In the genomic region with DNA sequence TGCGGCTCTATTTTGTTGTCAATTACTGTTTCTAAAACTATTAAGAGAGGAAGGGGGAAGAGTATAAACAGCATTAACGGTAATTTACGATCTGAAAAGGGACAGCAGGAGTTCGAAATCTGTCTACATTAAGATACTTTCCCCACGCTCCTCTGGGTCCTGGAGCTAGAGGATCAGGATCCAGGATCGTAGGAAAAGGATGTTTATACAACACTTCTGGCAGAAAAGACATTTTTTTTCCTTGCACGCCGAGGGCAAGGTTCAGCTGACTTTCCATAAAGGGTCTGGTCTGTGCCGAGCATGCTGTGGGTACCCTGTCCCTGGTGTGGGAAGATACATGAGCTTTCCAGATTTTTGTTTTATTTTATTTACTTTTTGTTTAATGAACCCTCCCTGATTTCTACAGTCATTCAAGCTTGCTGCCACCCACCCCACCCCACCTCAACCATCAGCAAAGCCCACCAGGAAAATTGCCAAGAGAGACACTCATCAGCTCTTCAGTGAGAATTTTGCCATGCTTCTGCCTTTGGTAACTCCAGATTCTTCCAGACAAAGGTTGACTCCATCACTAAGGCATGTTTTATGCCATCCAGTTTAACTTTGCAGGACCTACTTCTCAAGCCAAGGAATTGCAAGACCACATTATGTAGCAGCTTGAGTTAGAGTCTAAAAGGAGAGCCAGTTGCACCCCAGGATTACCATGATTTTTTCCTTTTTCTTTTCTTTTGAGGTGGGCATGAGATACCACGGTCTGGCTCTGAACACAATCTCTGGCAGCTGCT, we compare ENCODE assay signal across 11 cellular contexts.
DNase-seq lines count a peak whose midpoint lies in the region; ATAC-seq and TF ChIP-seq lines count a peak whose summit lies in the region.
"Had no signal": no experiment of that assay in that cellular context is flagged by ENCODE, and none has a peak within 500 bp of the region (broad histone marks: within the 10 kb centered on the region; RNA-seq: fewer than 3 reads in every experiment).

No MANE protein-coding gene starts in this region.

- no peaks in the 10 kb centered on the region for H3K27me3 ChIP-seq in fibroblast of lung (ENCODE audit: control insufficient read depth, insufficient read depth, low read length)
- H3K27me3 ChIP-seq in subcutaneous abdominal adipose tissue (ENCODE audit: control insufficient read depth in 5 of 5, insufficient read depth in 4 of 5, low read length in 5 of 5) = no peaks in the 10 kb centered on the region
- H3K27me3 ChIP-seq: cardiac muscle cell had no signal

- H3K27ac ChIP-seq in SK-N-MC (peak overlapping the region; percentile 96), fibroblast of lung (ENCODE audit: insufficient read depth, low read length) (peak overlapping the region; percentile 2), subcutaneous abdominal adipose tissue (ENCODE audit: low read depth, low read length) (no peak overlapping the region)
- H3K27ac ChIP-seq: cardiac muscle cell, PC-9 had no signal

- peak overlapping the region; percentile 28 for H3K4me2 ChIP-seq in fibroblast of lung (ENCODE audit: extremely low read depth, insufficient read depth, low read length)
- H3K4me2 ChIP-seq: PC-9 had no signal

- no peaks in the 10 kb centered on the region for H3K27me3 Mint-ChIP-seq in activated T-cell treated with anti-CD3 and anti-CD28 coated beads, Interleukin-2, amount 50 U/mL, for 4 hours (ENCODE audit: low read depth)

- H3K9me3 ChIP-seq in SK-N-MC (ENCODE audit: low read depth, low read length) (no peaks in the 10 kb centered on the region), fibroblast of lung (ENCODE audit: control insufficient read depth, insufficient read depth, low read depth, low read length) (no peaks in the 10 kb centered on the region), subcutaneous abdominal adipose tissue (ENCODE audit: control insufficient read depth in 5 of 5, low read length in 5 of 5) (no peaks in the 10 kb centered on the region)

- peak overlapping the region; percentile 49 for H3K4me3 Mint-ChIP-seq in activated T-cell treated with anti-CD3 and anti-CD28 coated beads, Interleukin-2, amount 50 U/mL, for 4 hours

- H3K36me3 Mint-ChIP-seq in activated T-cell treated with anti-CD3 and anti-CD28 coated beads, Interleukin-2, amount 50 U/mL, for 4 hours (ENCODE audit: insufficient read depth) = no peaks in the 10 kb centered on the region

- TF ChIP-seq CTCF in fibroblast of lung (conservative IDR thresholded peaks at IDR 0.05 in 1 of 2, IDR thresholded peaks at IDR 0.05 in 1 of 2; ENCODE audit: low read depth in 1 of 2, low read length in 2 of 2) = no peak

- H3K9me3 Mint-ChIP-seq in activated T-cell treated with anti-CD3 and anti-CD28 coated beads, Interleukin-2, amount 50 U/mL, for 4 hours = no peaks in the 10 kb centered on the region

- H3K4me1 ChIP-seq in fibroblast of lung (ENCODE audit: control insufficient read depth, extremely low read depth, insufficient read depth, low read length) = peaks cover 5% of the 10 kb centered on the region
- H3K4me1 ChIP-seq in subcutaneous abdominal adipose tissue (ENCODE audit: control insufficient read depth in 5 of 5, insufficient read depth in 5 of 5, low read length in 5 of 5) = peaks cover 0 to 27% (median 10%) of the 10 kb centered on the region in 5 donors

- no peaks in the 10 kb centered on the region for H3K79me2 ChIP-seq in fibroblast of lung (ENCODE audit: control insufficient read depth, insufficient read depth, low read length)

- no peak for ATAC-seq in activated T-cell treated with anti-CD3 and anti-CD28 coated beads, Interleukin-2, amount 50 U/mL, for 4 hours
- ATAC-seq in GM21515 (IDR thresholded peaks at IDR 0.05; ENCODE audit: unreplicated experiment) = no peak

- H3K9ac ChIP-seq in SK-N-MC (ENCODE audit: insufficient read length) = peak overlapping the region; percentile 64
- no peak overlapping the region for H3K9ac ChIP-seq in fibroblast of lung (ENCODE audit: insufficient read depth, low read length)
- peak overlapping the region in 1 of 5 donors; percentile 10 for H3K9ac ChIP-seq in subcutaneous abdominal adipose tissue (ENCODE audit: low read length in 5 of 5)

- DNase-seq in activated T-cell treated with anti-CD3 and anti-CD28 coated beads, Interleukin-2, amount 50 U/mL, for 4 hours = no peak
- DNase-seq in activated T-cell treated with anti-CD3 and anti-CD28 coated beads, Interleukin-2, amount 50 U/mL, for 48 hours = no peak
- DNase-seq in SK-N-MC (ENCODE audit: low read depth, low spot score) (no peak), fibroblast of lung (ENCODE audit: low read depth in 2 of 2) (peak; percentile 52 to 58), amniotic stem cell (lab: John Stamatoyannopoulos, UW) (no peak)
- DNase-seq in stimulated activated CD8-positive, alpha-beta memory T cell treated with anti-CD3 and anti-CD28 coated beads, Interleukin-4, amount 100 ng/mL, for 48 hours = no peak
- DNase-seq: GDM1, PC-9 had no signal

- H3K4me3 ChIP-seq in SK-N-MC (peak overlapping the region; percentile 53), fibroblast of lung (replicated peaks in 1 of 4; ENCODE audit: control extremely low read depth in 1 of 4, insufficient read depth in 1 of 4, low read depth in 3 of 4, low read length in 4 of 4) (peak overlapping the region in 1 of 4 experiments; percentile 11), subcutaneous abdominal adipose tissue (ENCODE audit: low read depth in 1 of 5, low read length in 5 of 5) (peak overlapping the region in 3 of 5 donors; percentile 29 to 48 (median 47))
- H3K4me3 ChIP-seq: cardiac muscle cell, PC-9 had no signal

- H4K20me1 ChIP-seq in fibroblast of lung (ENCODE audit: control insufficient read depth, extremely low read depth, insufficient read depth, low read length) = no peaks in the 10 kb centered on the region

- peak overlapping the region; percentile 22 for H2AFZ ChIP-seq in fibroblast of lung (ENCODE audit: low read length)
- H2AFZ ChIP-seq: PC-9 had no signal

- H3K4me1 Mint-ChIP-seq in activated T-cell treated with anti-CD3 and anti-CD28 coated beads, Interleukin-2, amount 50 U/mL, for 4 hours (ENCODE audit: low read depth) = peaks cover 10% of the 10 kb centered on the region

- H3K36me3 ChIP-seq in SK-N-MC (ENCODE audit: insufficient read depth, low read length) (no peaks in the 10 kb centered on the region), fibroblast of lung (ENCODE audit: control insufficient read depth, insufficient read depth, low read length) (no peaks in the 10 kb centered on the region), subcutaneous abdominal adipose tissue (ENCODE audit: control insufficient read depth in 5 of 5, insufficient read depth in 5 of 5, low read length in 5 of 5) (no peaks in the 10 kb centered on the region)
- H3K36me3 ChIP-seq: cardiac muscle cell had no signal

Comparison
In these comparisons a context has a peak if more than half of its experiments do, and no peak if none do; other contexts are left out.
1. DNase-seq: peak in fibroblast of lung (2 of 2); none in activated T-cell treated with anti-CD3 and anti-CD28 coated beads, Interleukin-2, amount 50 U/mL, for 4 hours (single experiment), activated T-cell treated with anti-CD3 and anti-CD28 coated beads, Interleukin-2, amount 50 U/mL, for 48 hours (0 of 2), SK-N-MC (single experiment), stimulated activated CD8-positive, alpha-beta memory T cell treated with anti-CD3 and anti-CD28 coated beads, Interleukin-4, amount 100 ng/mL, for 48 hours (single experiment) and amniotic stem cell (single experiment).